Comparison of ENCODE assay signal across 18 cellular contexts in genomic region chr6:130724089-130724488, GRCh38.
A peak's percentile ranks its signal among the peaks of the same experiment; 100 is the strongest.
DNase-seq lines count a peak whose midpoint lies in the region; ATAC-seq and TF ChIP-seq lines count a peak whose summit lies in the region.
"Had no signal": no experiment of that assay in that cellular context is flagged by ENCODE, and none has a peak within 500 bp of the region (broad histone marks: within the 10 kb centered on the region; RNA-seq: fewer than 3 reads in every experiment).

No MANE protein-coding gene starts in this region.

- H3K9me3 Mint-ChIP-seq in MCF 10A (ENCODE audit: unreplicated experiment) = peaks cover 5% of the 10 kb centered on the region
- no peaks in the 10 kb centered on the region for H3K9me3 Mint-ChIP-seq in activated CD8-positive, alpha-beta T cell treated with anti-CD3 and anti-CD28 coated beads, Interleukin-2, amount 10 ng/mL, durations not matched to agents 7 days and 5 days (ENCODE audit: insufficient read depth)

- H3K9ac ChIP-seq in mammary epithelial cell (ENCODE audit: insufficient read depth, low read length) = no peak overlapping the region
- H3K9ac ChIP-seq: BLaER1 had no signal

- no peak overlapping the region for H3K4me2 ChIP-seq in mammary epithelial cell (ENCODE audit: insufficient read depth, low read depth, low read length)
- no peak overlapping the region for H3K4me2 ChIP-seq in OCI-LY7 (ENCODE audit: low read length)
- H3K4me2 ChIP-seq in hepatocyte = no peak overlapping the region
- H3K4me2 ChIP-seq: BLaER1 had no signal

- H3K4me3 ChIP-seq in mammary epithelial cell (replicated peaks in 1 of 3; ENCODE audit: insufficient read depth in 1 of 3, low read depth in 2 of 3, low read length in 3 of 3) (no peak overlapping the region), OCI-LY7 (ENCODE audit: low read depth, low read length, poor library complexity, severe bottlenecking) (no peak overlapping the region), hepatocyte (no peak overlapping the region)
- H3K4me3 ChIP-seq: BLaER1, K562 had no signal

- POLR2A ChIA-PET in MCF 10A (lab: Yijun Ruan, JAX) (no interaction called here), OCI-LY7 (lab: Charles Lee) (interaction anchor here (0.6 to 1.1 kb wide), 2 partner anchors 34 to 945 kb away, joined by 3 to 4 read pairs; no protein-coding TSS in a partner anchor)
- POLR2A ChIA-PET in activated CD8-positive, alpha-beta T cell treated with anti-CD3 and anti-CD28 coated beads, Interleukin-2, amount 10 ng/mL, durations not matched to agents 7 days and 5 days (lab: Charles Lee) = no interaction called here

- H3K27ac ChIP-seq in mammary epithelial cell (ENCODE audit: insufficient read depth, low read depth, low read length) = no peak overlapping the region
- no peak overlapping the region for H3K27ac ChIP-seq in foreskin keratinocyte
- no peak overlapping the region for H3K27ac ChIP-seq in OCI-LY7 (ENCODE audit: low read depth, low read length, poor library complexity, severe bottlenecking)
- no peak overlapping the region for H3K27ac ChIP-seq in hepatocyte
- H3K27ac ChIP-seq: BLaER1 had no signal

- peak; percentile 35 for DNase-seq in mammary epithelial cell
- no peak for DNase-seq in MCF 10A (ENCODE audit: unreplicated experiment)
- peak; percentile 33 for DNase-seq in activated CD8-positive, alpha-beta T cell treated with anti-CD3 and anti-CD28 coated beads, Interleukin-2, amount 10 ng/mL, durations not matched to agents 7 days and 5 days
- DNase-seq in foreskin keratinocyte = peak; percentile 28 to 59
- no peak for DNase-seq in OCI-LY7 (ENCODE audit: low spot score)
- no peak for DNase-seq in hepatocyte (ENCODE audit: low spot score)
- DNase-seq: DMS53, MV-4-11, NCI-H1417, NCI-H187, NCI-H2107, NCI-H510A, NCI-H774, SHP77 treated with DMSO at 0.1 percent for 48 hours had no signal

- H3K4me1 Mint-ChIP-seq in MCF 10A (ENCODE audit: insufficient read depth, unreplicated experiment) = no peaks in the 10 kb centered on the region
- peaks cover 35% of the 10 kb centered on the region for H3K4me1 Mint-ChIP-seq in activated CD8-positive, alpha-beta T cell treated with anti-CD3 and anti-CD28 coated beads, Interleukin-2, amount 10 ng/mL, durations not matched to agents 7 days and 5 days (ENCODE audit: low read depth)

- dilution Hi-C loops in mammary epithelial cell (cut with HindIII; ENCODE audit: low sequenced_read_pairs) = no loop called here

- intact Hi-C loops in mammary epithelial cell (cut with micrococcal nuclease) = no loop called here
- intact Hi-C loops in MCF 10A (cut with micrococcal nuclease) = no loop called here
- intact Hi-C loops in OCI-LY7 (cut with micrococcal nuclease; ENCODE audit: unreplicated experiment) = no loop called here

- peaks cover 3% of the 10 kb centered on the region for H3K4me1 ChIP-seq in mammary epithelial cell (ENCODE audit: insufficient read depth, low read length)
- H3K4me1 ChIP-seq in foreskin keratinocyte = peaks cover 13% of the 10 kb centered on the region
- no peaks in the 10 kb centered on the region for H3K4me1 ChIP-seq in OCI-LY7 (ENCODE audit: insufficient read depth, low read length, poor library complexity, severe bottlenecking)
- H3K4me1 ChIP-seq in hepatocyte (ENCODE audit: insufficient read depth) = no peaks in the 10 kb centered on the region
- H3K4me1 ChIP-seq: BLaER1 had no signal

- in situ Hi-C loops in mammary epithelial cell (cut with MboI; ENCODE audit: low sequenced_read_pairs in 2 of 2) = no loop called here

- H3K9me2 ChIP-seq in OCI-LY7 (ENCODE audit: insufficient read depth, low read length) = no peaks in the 10 kb centered on the region
- no peaks in the 10 kb centered on the region for H3K9me2 ChIP-seq in hepatocyte (replicated peaks; ENCODE audit: insufficient read depth)

- no peak overlapping the region for H3K4me3 Mint-ChIP-seq in MCF 10A (ENCODE audit: unreplicated experiment)
- no peak overlapping the region for H3K4me3 Mint-ChIP-seq in activated CD8-positive, alpha-beta T cell treated with anti-CD3 and anti-CD28 coated beads, Interleukin-2, amount 10 ng/mL, durations not matched to agents 7 days and 5 days
- H3K4me3 Mint-ChIP-seq: CD8-positive, alpha-beta T cell had no signal

- TF ChIP-seq CTCF in mammary epithelial cell (conservative IDR thresholded peaks at IDR 0.05 in 1 of 2, IDR thresholded peaks at IDR 0.05 in 1 of 2; ENCODE audit: extremely low read depth in 1 of 2, insufficient read depth in 1 of 2, low read depth in 1 of 2, low read length in 2 of 2) (no peak), MCF 10A (IDR thresholded peaks at IDR 0.05; ENCODE audit: unreplicated experiment) (no peak), foreskin keratinocyte (conservative IDR thresholded peaks at IDR 0.05) (no peak), OCI-LY7 (conservative IDR thresholded peaks at IDR 0.05; ENCODE audit: low read length) (no peak), hepatocyte (IDR thresholded peaks at IDR 0.05; ENCODE audit: poor library complexity) (no peak)

- H3K79me2 ChIP-seq in mammary epithelial cell (ENCODE audit: insufficient read depth, low read length) (no peaks in the 10 kb centered on the region), OCI-LY7 (ENCODE audit: insufficient read depth, low read depth, low read length) (no peaks in the 10 kb centered on the region), hepatocyte (no peaks in the 10 kb centered on the region)

- no TSS peak for BruUV-seq in mammary epithelial cell (replicated peaks; lab: Mats Ljungman, UMichigan)
- BruUV-seq in MCF 10A (replicated peaks; lab: Mats Ljungman, UMichigan) = no TSS peak
- BruUV-seq in OCI-LY7 (replicated peaks; lab: Mats Ljungman, UMichigan) = no TSS peak

- no peaks in the 10 kb centered on the region for H3K27me3 Mint-ChIP-seq in MCF 10A (ENCODE audit: insufficient read depth, unreplicated experiment)
- H3K27me3 Mint-ChIP-seq in activated CD8-positive, alpha-beta T cell treated with anti-CD3 and anti-CD28 coated beads, Interleukin-2, amount 10 ng/mL, durations not matched to agents 7 days and 5 days (ENCODE audit: low read depth) = no peaks in the 10 kb centered on the region

- no peaks in the 10 kb centered on the region for H3K36me3 ChIP-seq in mammary epithelial cell (ENCODE audit: insufficient read depth, low read length)
- H3K36me3 ChIP-seq in OCI-LY7 (ENCODE audit: insufficient read depth, low read length) = no peaks in the 10 kb centered on the region
- H3K36me3 ChIP-seq in hepatocyte (replicated peaks; ENCODE audit: insufficient read depth, low read depth) = no peaks in the 10 kb centered on the region
- H3K36me3 ChIP-seq: BLaER1 had no signal

- H3K9me3 ChIP-seq in mammary epithelial cell (replicated peaks; ENCODE audit: insufficient read depth, low read length) (no peaks in the 10 kb centered on the region), OCI-LY7 (ENCODE audit: low read length) (no peaks in the 10 kb centered on the region), hepatocyte (ENCODE audit: low read depth) (no peaks in the 10 kb centered on the region)

- CTCF ChIA-PET in mammary epithelial cell (lab: Charles Lee; ENCODE audit: low non-redundant PET) (no interaction called here), MCF 10A (lab: Yijun Ruan, JAX) (interaction anchor here (0.7 kb wide), 1 partner anchor 366 kb away, joined by 3 read pairs; no protein-coding TSS in a partner anchor), OCI-LY7 (lab: Charles Lee; ENCODE audit: unreplicated experiment) (no interaction called here)
- CTCF ChIA-PET in activated CD8-positive, alpha-beta T cell treated with anti-CD3 and anti-CD28 coated beads, Interleukin-2, amount 10 ng/mL, durations not matched to agents 7 days and 5 days (lab: Charles Lee) = interaction anchor here (0.6 to 4.0 kb wide), 4 partner anchors 20 to 402 kb away, joined by 3 to 15 read pairs (median 4); no protein-coding TSS in a partner anchor

- H2AFZ ChIP-seq in mammary epithelial cell (ENCODE audit: low read depth, low read length) (no peak overlapping the region), OCI-LY7 (ENCODE audit: low read length) (no peak overlapping the region), hepatocyte (no peak overlapping the region)

- no peaks in the 10 kb centered on the region for H3K36me3 Mint-ChIP-seq in MCF 10A (ENCODE audit: insufficient read depth, unreplicated experiment)
- H3K36me3 Mint-ChIP-seq in activated CD8-positive, alpha-beta T cell treated with anti-CD3 and anti-CD28 coated beads, Interleukin-2, amount 10 ng/mL, durations not matched to agents 7 days and 5 days (ENCODE audit: low read depth) = peaks cover 12% of the 10 kb centered on the region
- H3K36me3 Mint-ChIP-seq: CD8-positive, alpha-beta T cell had no signal

- no peaks in the 10 kb centered on the region for H3K27me3 ChIP-seq in mammary epithelial cell (ENCODE audit: insufficient read depth, low read length)
- no peaks in the 10 kb centered on the region for H3K27me3 ChIP-seq in foreskin keratinocyte
- no peaks in the 10 kb centered on the region for H3K27me3 ChIP-seq in hepatocyte
- H3K27me3 ChIP-seq: BLaER1 had no signal

- no peaks in the 10 kb centered on the region for H4K20me1 ChIP-seq in mammary epithelial cell (ENCODE audit: insufficient read depth, low read length)
- H4K20me1 ChIP-seq in OCI-LY7 (ENCODE audit: insufficient read depth, low read length) = no peaks in the 10 kb centered on the region
- no peaks in the 10 kb centered on the region for H4K20me1 ChIP-seq in hepatocyte (ENCODE audit: insufficient read depth, poor library complexity, severe bottlenecking)
- H4K20me1 ChIP-seq: BLaER1 had no signal

- ATAC-seq in activated CD8-positive, alpha-beta T cell treated with anti-CD3 and anti-CD28 coated beads, Interleukin-2, amount 10 ng/mL, durations not matched to agents 7 days and 5 days = peak; percentile 79
- no peak for ATAC-seq in foreskin keratinocyte
- no peak for ATAC-seq in HG02588 (IDR thresholded peaks at IDR 0.05; ENCODE audit: unreplicated experiment)
- ATAC-seq: CD8-positive, alpha-beta T cell; K562 had no signal

- no peak overlapping the region for H3K27ac Mint-ChIP-seq in MCF 10A (ENCODE audit: low read depth, unreplicated experiment)
- peak overlapping the region; percentile 44 for H3K27ac Mint-ChIP-seq in activated CD8-positive, alpha-beta T cell treated with anti-CD3 and anti-CD28 coated beads, Interleukin-2, amount 10 ng/mL, durations not matched to agents 7 days and 5 days

Comparison
In these comparisons a context has a peak if more than half of its experiments do, and no peak if none do; other contexts are left out.
1. DNase-seq: peak in mammary epithelial cell (single experiment), activated CD8-positive, alpha-beta T cell treated with anti-CD3 and anti-CD28 coated beads, Interleukin-2, amount 10 ng/mL, durations not matched to agents 7 days and 5 days (single experiment) and foreskin keratinocyte (2 of 2); none in MCF 10A (single experiment), OCI-LY7 (single experiment) and hepatocyte (single experiment).
2. CTCF ChIA-PET loops: an anchor here in MCF 10A (0.7 kb wide) and activated CD8-positive, alpha-beta T cell treated with anti-CD3 and anti-CD28 coated beads, Interleukin-2, amount 10 ng/mL, durations not matched to agents 7 days and 5 days (0.6 to 4.0 kb wide); none called in mammary epithelial cell and OCI-LY7.